19 cellular contexts compared by ENCODE assay signal in the genomic region with DNA sequence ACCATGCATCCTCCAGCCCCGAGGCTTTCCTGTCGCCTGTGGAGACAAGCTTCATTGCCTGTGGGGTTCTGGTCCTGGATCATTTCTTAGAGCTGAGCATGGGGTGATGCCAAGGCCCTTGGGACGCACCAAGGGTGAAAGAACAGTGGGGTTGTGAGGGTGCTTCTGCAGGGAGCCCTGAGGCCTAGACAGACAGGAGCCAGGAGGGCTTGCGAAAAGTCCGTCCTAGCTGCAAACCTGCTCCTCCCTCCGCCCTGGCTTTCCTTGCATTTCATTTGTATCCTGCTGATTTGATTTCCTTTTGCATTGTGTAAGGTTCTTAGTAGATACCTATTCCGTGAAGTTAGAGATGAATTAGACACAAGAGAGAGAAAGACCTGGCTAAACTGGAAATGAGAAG.
DNase-seq lines count a peak whose midpoint lies in the region; ATAC-seq, FAIRE-seq and TF ChIP-seq lines count a peak whose summit lies in the region.
"Had no signal": no experiment of that assay in that cellular context is flagged by ENCODE, and none has a peak within 500 bp of the region (broad histone marks: within the 10 kb centered on the region; RNA-seq: fewer than 3 reads in every experiment).

No MANE protein-coding gene starts in this region.

- no peak overlapping the region for H3K56ac ChIP-seq in H1 (replicated peaks; ENCODE audit: insufficient read length, low read depth, low read length)
- peak overlapping the region; percentile 3 for H3K56ac ChIP-seq in mesendoderm (ENCODE audit: low read length)

- CTCF ChIA-PET in H1 (lab: Charles Lee; ENCODE audit: partially characterized antibody) = interaction anchor here (1.2 kb wide), 1 partner anchor 18 kb away, joined by 4 read pairs; no protein-coding TSS in a partner anchor

- H3K9ac ChIP-seq in HUES48 (ENCODE audit: low read depth, low read length) (no peak overlapping the region), H1 (replicated peaks in 1 of 4; ENCODE audit: extremely low read depth in 1 of 4, low read depth in 3 of 4, low read length in 3 of 4) (no peak overlapping the region), mesendoderm (ENCODE audit: low read length) (no peak overlapping the region)

- WGBS in H1 (ENCODE audit: extremely low coverage in 1 of 2, insufficient coverage in 1 of 2, insufficient read length in 1 of 2, insufficient replicate concordance in 2 of 2, low coverage in 1 of 2, low lambda C conversion rate in 2 of 2, missing lambda C conversion rate in 1 of 2), 2 experiments = 52% methylated on average over 7 of the region's 7 CpGs; no CpG with 5 or more reads in 1 of the 2 experiments
- WGBS in mesendoderm (ENCODE audit: extremely low coverage, insufficient coverage, low lambda C conversion rate) = no CpG with 5 or more reads among the region's 7 CpGs

- H4K91ac ChIP-seq in H1 (replicated peaks; ENCODE audit: insufficient read length, low read length) = no peak overlapping the region

- TF ChIP-seq POLR2A in H1 (IDR thresholded peaks at IDR 0.05; ENCODE audit: control extremely low read depth in 1 of 2, low read depth in 2 of 2, low read length in 2 of 2) = no peak

- H3K36me3 ChIP-seq in HUES48 (ENCODE audit: control insufficient read depth, insufficient read depth, low read length) (no peaks in the 10 kb centered on the region), H1 (ENCODE audit: control insufficient read depth in 2 of 4, insufficient read depth in 4 of 4, low read length in 3 of 4) (no peaks in the 10 kb centered on the region), mesendoderm (ENCODE audit: control insufficient read depth, insufficient read depth, low read length) (no peaks in the 10 kb centered on the region)

- no peak overlapping the region for H2AFZ ChIP-seq in H1 (ENCODE audit: low read length)

- TF ChIP-seq RAD21 in H1 (IDR thresholded peaks at IDR 0.05 in 1 of 2, conservative IDR thresholded peaks at IDR 0.05 in 1 of 2; ENCODE audit: low read depth in 2 of 2, low read length in 2 of 2) = no peak

- H4K5ac ChIP-seq in H1 (ENCODE audit: insufficient read length, low read depth, low read length) (no peak overlapping the region), mesendoderm (ENCODE audit: low read length) (no peak overlapping the region)

- H3K23ac ChIP-seq in H1 (ENCODE audit: insufficient read length) (no peak overlapping the region), mesendoderm (ENCODE audit: low read length) (no peak overlapping the region)

- ATAC-seq in HG03354 (IDR thresholded peaks at IDR 0.05; ENCODE audit: poor library complexity, severe bottlenecking, unreplicated experiment) = no peak

- no peak overlapping the region for H3K18ac ChIP-seq in H1 (ENCODE audit: extremely low read depth, low read length)
- peak overlapping the region; percentile 13 for H3K18ac ChIP-seq in mesendoderm (ENCODE audit: low read length)

- H3K23me2 ChIP-seq in H1 (ENCODE audit: low read depth, low read length) = no peaks in the 10 kb centered on the region; the same call in 1 of the 2 replicates

- peak; percentile 77 for FAIRE-seq in H1 (lab: Jason Lieb, UNC)
- FAIRE-seq: D721Med had no signal

- H2BK120ac ChIP-seq in H1 (replicated peaks; ENCODE audit: low read depth, low read length) (no peak overlapping the region), mesendoderm (ENCODE audit: low read depth, low read length) (no peak overlapping the region)

- no peak overlapping the region for H3K4me3 ChIP-seq in HUES48 (ENCODE audit: low read depth, low read length)
- 0 out of 8 replicates have a peak overlapping the region, but pooled peaks of 1 of the 4 experiments have one; percentile 0 for H3K4me3 ChIP-seq in H1 (ENCODE audit: extremely low read depth in 1 of 4, insufficient read depth in 2 of 4, low read depth in 3 of 4, low read length in 4 of 4)
- H3K4me3 ChIP-seq in mesendoderm (ENCODE audit: low read length) = no peak overlapping the region

- TF ChIP-seq CTCF in H1 (IDR thresholded peaks at IDR 0.05; ENCODE audit: control extremely low read depth in 1 of 3, insufficient read depth in 1 of 3, low read depth in 1 of 3, low read length in 3 of 3) = no peak

- H3K9me3 ChIP-seq in HUES48 (ENCODE audit: control insufficient read depth, insufficient read depth, low read length) = no peaks in the 10 kb centered on the region
- H3K9me3 ChIP-seq in H1 (ENCODE audit: insufficient read depth in 2 of 2, low read depth in 1 of 2, low read length in 1 of 2) = no peaks in the 10 kb centered on the region

- POLR2A ChIA-PET in H1 (lab: Charles Lee; ENCODE audit: partially characterized antibody) = no interaction called here

- H3K4me1 ChIP-seq in HUES48 (ENCODE audit: control insufficient read depth, insufficient read depth, low read length) = peaks cover 29% of the 10 kb centered on the region
- peaks cover 5 to 17% (median 6%) of the 10 kb centered on the region in 4 experiments; a peak in 5 of 7 replicates for H3K4me1 ChIP-seq in H1 (replicated peaks in 1 of 4; ENCODE audit: control insufficient read depth in 3 of 4, insufficient read depth in 4 of 4, low read length in 3 of 4)
- peaks cover 12% of the 10 kb centered on the region for H3K4me1 ChIP-seq in mesendoderm (ENCODE audit: control insufficient read depth, low read depth, low read length)

- no peaks in the 10 kb centered on the region for H3K79me2 ChIP-seq in H1 (ENCODE audit: control insufficient read depth in 1 of 2, insufficient read depth in 2 of 2, low read length in 2 of 2)
- peaks cover 1% of the 10 kb centered on the region for H3K79me2 ChIP-seq in mesendoderm (ENCODE audit: control insufficient read depth, insufficient read depth, low read length)

- no peak overlapping the region for H2BK20ac ChIP-seq in H1 (ENCODE audit: low read length)

- DNase-seq in H1 (ENCODE audit: low read depth in 1 of 2, low spot score in 2 of 2) (no peak), mesendoderm (peak; percentile 68), 8988T (no peak), cortex of kidney (lab: John Stamatoyannopoulos, UW) (no peak)
- DNase-seq in stimulated activated CD4-positive, alpha-beta T cell treated with anti-CD3 and anti-CD28 coated beads, Interleukin-2, amount 100 ng/mL, for 48 hours = no peak
- DNase-seq: AML-193, GOT3, Kasumi-1, MM.1S, NCI-H1092, NCI-H1436 treated with DMSO at 0.1 percent for 48 hours, NCI-H2029 treated with DMSO at 0.1 percent for 48 hours, NCI-H510A, SHP77 treated with DMSO at 0.1 percent for 48 hours had no signal

- H3K27ac ChIP-seq in HUES48 (ENCODE audit: low read depth, low read length) = peak overlapping the region; percentile 40
- H3K27ac ChIP-seq in H1 (ENCODE audit: low read depth, low read length) = no peak overlapping the region
- H3K27ac ChIP-seq in mesendoderm (ENCODE audit: low read depth, low read length) = no peak overlapping the region
- H3K27ac ChIP-seq: C4-2B, HL-60 had no signal

- no peak overlapping the region for H3K14ac ChIP-seq in H1 (ENCODE audit: insufficient read length)

- H2BK15ac ChIP-seq in H1 (ENCODE audit: low read length) (no peak overlapping the region), mesendoderm (replicated peaks; ENCODE audit: low read depth) (no peak overlapping the region)

- H3K4me2 ChIP-seq in H1 (ENCODE audit: insufficient read depth in 1 of 2, low read depth in 2 of 2, low read length in 2 of 2) (peak overlapping the region; percentile 36 to 47; a peak in 3 of 4 replicates), mesendoderm (ENCODE audit: low read length) (no peak overlapping the region)

- H3K79me1 ChIP-seq in H1 (ENCODE audit: low read depth, low read length) (peaks cover under 1% of the 10 kb centered on the region), mesendoderm (ENCODE audit: low read length) (peaks cover 4% of the 10 kb centered on the region)

- no peaks in the 10 kb centered on the region for H3K27me3 ChIP-seq in HUES48 (ENCODE audit: control insufficient read depth, insufficient read depth, low read length)
- H3K27me3 ChIP-seq in H1 (replicated peaks in 1 of 4; ENCODE audit: control insufficient read depth in 3 of 4, extremely low read depth in 1 of 4, insufficient read depth in 3 of 4, low read length in 3 of 4) = no peaks in the 10 kb centered on the region; a peak in 2 of 7 replicates
- no peaks in the 10 kb centered on the region for H3K27me3 ChIP-seq in mesendoderm (ENCODE audit: insufficient read depth, low read length, poor library complexity)

- H4K20me1 ChIP-seq in H1 (replicated peaks in 1 of 2; ENCODE audit: control insufficient read depth in 1 of 2, insufficient read depth in 2 of 2, low read length in 2 of 2) = no peaks in the 10 kb centered on the region

- H4K8ac ChIP-seq in H1 (ENCODE audit: extremely low read depth, insufficient read depth, low read length) = no peak overlapping the region
- H4K8ac ChIP-seq in mesendoderm (ENCODE audit: low read depth, low read length) = no peak overlapping the region

- no peak overlapping the region for H2BK12ac ChIP-seq in H1 (ENCODE audit: low read depth, low read length)

- no peak for TF ChIP-seq EP300 in H1 (IDR thresholded peaks at IDR 0.05; ENCODE audit: borderline replicate concordance in 1 of 2, low read depth in 2 of 2, low read length in 2 of 2)

- 0 out of 2 replicates have a peak overlapping the region, but pooled peaks have one; percentile 32 for H2AK5ac ChIP-seq in H1 (ENCODE audit: low read depth, low read length)
- H2AK5ac ChIP-seq in mesendoderm (ENCODE audit: low read length) = no peak overlapping the region

- H3K4ac ChIP-seq in H1 (replicated peaks; ENCODE audit: insufficient read length, low read depth, low read length) = no peak overlapping the region
- H3K4ac ChIP-seq in mesendoderm (ENCODE audit: low read depth, low read length) = no peak overlapping the region

- H2BK5ac ChIP-seq in H1 (ENCODE audit: low read depth, low read length) (peak overlapping the region; percentile 17; the same call in 1 of the 2 replicates), mesendoderm (ENCODE audit: low read length) (no peak overlapping the region)

TF ChIP-seq in H1, 55 proteins besides CTCF, POLR2A, EP300 and RAD21 (continues in another document):
- TF ChIP-seq, protein P1, sequence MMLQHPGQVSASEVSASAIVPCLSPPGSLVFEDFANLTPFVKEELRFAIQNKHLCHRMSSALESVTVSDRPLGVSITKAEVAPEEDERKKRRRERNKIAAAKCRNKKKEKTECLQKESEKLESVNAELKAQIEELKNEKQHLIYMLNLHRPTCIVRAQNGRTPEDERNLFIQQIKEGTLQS (IDR thresholded peaks at IDR 0.05; ENCODE audit: insufficient read depth, low read depth, low read length) = no peak
- TF ChIP-seq POU5F1 (IDR thresholded peaks at IDR 0.05; ENCODE audit: low read depth, low read length) (no peak), TEAD4 (IDR thresholded peaks at IDR 0.05; ENCODE audit: low read depth, low read length) (no peak), RFX5 (IDR thresholded peaks at IDR 0.05; ENCODE audit: borderline replicate concordance, low read depth, low read length) (no peak), EGR1 (IDR thresholded peaks at IDR 0.05; ENCODE audit: borderline replicate concordance, low read depth, low read length) (no peak), KDM4A (IDR thresholded peaks at IDR 0.05; ENCODE audit: low read depth, low read length, severe bottlenecking) (no peak), SP1 (IDR thresholded peaks at IDR 0.05; ENCODE audit: low read depth, low read length) (no peak), TAF7 (optimal IDR thresholded peaks at IDR 0.05; ENCODE audit: borderline replicate concordance, low read depth, low read length) (no peak), POLR2AphosphoS5 (IDR thresholded peaks at IDR 0.05; ENCODE audit: low read depth, low read length) (no peak)
